In the genomic region with DNA sequence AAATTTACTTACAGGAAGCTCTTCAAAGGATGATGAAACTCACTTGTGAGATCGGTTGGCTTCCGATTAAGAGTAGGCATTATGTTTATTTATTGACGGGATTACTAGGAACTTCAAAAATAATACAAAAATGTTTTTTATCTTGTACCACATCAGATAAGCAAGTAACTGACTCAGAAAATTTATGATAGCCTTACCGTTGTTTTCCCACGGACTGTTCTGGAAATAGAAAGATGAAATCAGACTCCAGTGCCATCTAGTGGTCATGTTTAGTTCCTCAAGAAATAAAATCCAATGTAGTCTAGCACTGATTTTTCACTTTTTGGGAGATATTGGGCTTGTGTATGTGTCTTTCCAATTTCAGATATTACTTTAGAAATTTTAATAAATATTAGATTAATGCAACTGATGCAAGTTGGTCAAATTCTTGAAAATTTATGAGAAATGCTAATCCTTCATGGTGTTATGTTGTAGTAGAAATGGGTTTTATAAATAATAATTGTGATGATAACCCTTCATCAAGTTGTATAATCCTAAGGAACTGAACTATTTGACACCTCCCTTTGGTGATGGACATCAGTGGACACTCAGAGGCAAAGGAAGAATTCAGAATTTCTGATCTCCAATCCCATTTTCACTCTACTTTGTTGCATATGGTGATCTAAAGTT, we compare ENCODE assay signal across 1 cellular context.
TF ChIP-seq lines count a peak whose summit lies in the region.

No MANE protein-coding gene starts in this region.

TF ChIP-seq in GM23338, 12 proteins besides CTCF, POLR2A, EP300 and RAD21 (continued from another document):
- TF ChIP-seq, protein P1, sequence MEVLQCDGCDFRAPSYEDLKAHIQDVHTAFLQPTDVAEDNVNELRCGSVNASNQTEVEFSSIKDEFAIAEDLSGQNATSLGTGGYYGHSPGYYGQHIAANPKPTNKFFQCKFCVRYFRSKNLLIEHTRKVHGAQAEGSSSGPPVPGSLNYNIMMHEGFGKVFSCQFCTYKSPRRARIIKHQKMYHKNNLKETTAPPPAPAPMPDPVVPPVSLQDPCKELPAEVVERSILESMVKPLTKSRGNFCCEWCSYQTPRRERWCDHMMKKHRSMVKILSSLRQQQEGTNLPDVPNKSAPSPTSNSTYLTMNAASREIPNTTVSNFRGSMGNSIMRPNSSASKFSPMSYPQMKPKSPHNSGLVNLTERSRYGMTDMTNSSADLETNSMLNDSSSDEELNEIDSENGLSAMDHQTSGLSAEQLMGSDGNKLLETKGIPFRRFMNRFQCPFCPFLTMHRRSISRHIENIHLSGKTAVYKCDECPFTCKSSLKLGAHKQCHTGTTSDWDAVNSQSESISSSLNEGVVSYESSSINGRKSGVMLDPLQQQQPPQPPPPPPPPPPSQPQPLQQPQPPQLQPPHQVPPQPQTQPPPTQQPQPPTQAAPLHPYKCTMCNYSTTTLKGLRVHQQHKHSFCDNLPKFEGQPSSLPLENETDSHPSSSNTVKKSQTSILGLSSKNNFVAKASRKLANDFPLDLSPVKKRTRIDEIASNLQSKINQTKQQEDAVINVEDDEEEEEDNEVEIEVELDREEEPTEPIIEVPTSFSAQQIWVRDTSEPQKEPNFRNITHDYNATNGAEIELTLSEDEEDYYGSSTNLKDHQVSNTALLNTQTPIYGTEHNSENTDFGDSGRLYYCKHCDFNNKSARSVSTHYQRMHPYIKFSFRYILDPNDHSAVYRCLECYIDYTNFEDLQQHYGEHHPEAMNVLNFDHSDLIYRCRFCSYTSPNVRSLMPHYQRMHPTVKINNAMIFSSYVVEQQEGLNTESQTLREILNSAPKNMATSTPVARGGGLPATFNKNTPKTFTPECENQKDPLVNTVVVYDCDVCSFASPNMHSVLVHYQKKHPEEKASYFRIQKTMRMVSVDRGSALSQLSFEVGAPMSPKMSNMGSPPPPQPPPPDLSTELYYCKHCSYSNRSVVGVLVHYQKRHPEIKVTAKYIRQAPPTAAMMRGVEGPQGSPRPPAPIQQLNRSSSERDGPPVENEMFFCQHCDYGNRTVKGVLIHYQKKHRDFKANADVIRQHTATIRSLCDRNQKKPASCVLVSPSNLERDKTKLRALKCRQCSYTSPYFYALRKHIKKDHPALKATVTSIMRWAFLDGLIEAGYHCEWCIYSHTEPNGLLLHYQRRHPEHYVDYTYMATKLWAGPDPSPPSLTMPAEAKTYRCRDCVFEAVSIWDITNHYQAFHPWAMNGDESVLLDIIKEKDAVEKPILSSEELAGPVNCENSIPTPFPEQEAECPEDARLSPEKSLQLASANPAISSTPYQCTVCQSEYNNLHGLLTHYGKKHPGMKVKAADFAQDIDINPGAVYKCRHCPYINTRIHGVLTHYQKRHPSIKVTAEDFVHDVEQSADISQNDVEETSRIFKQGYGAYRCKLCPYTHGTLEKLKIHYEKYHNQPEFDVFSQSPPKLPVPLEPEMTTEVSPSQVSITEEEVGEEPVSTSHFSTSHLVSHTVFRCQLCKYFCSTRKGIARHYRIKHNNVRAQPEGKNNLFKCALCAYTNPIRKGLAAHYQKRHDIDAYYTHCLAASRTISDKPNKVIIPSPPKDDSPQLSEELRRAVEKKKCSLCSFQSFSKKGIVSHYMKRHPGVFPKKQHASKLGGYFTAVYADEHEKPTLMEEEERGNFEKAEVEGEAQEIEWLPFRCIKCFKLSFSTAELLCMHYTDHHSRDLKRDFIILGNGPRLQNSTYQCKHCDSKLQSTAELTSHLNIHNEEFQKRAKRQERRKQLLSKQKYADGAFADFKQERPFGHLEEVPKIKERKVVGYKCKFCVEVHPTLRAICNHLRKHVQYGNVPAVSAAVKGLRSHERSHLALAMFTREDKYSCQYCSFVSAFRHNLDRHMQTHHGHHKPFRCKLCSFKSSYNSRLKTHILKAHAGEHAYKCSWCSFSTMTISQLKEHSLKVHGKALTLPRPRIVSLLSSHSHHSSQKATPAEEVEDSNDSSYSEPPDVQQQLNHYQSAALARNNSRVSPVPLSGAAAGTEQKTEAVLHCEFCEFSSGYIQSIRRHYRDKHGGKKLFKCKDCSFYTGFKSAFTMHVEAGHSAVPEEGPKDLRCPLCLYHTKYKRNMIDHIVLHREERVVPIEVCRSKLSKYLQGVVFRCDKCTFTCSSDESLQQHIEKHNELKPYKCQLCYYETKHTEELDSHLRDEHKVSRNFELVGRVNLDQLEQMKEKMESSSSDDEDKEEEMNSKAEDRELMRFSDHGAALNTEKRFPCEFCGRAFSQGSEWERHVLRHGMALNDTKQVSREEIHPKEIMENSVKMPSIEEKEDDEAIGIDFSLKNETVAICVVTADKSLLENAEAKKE (CRISPR knock-in tag; IDR thresholded peaks at IDR 0.05): no peak
- TF ChIP-seq STAT1 (IDR thresholded peaks at IDR 0.05; ENCODE audit: unreplicated experiment) (no peak), POLR2AphosphoS5 (IDR thresholded peaks at IDR 0.05; ENCODE audit: low read depth) (no peak), EZH2phosphoT487 (IDR thresholded peaks at IDR 0.05; ENCODE audit: unreplicated experiment) (no peak), JUNB (IDR thresholded peaks at IDR 0.05; ENCODE audit: unreplicated experiment) (no peak)
- TF ChIP-seq, protein P2, sequence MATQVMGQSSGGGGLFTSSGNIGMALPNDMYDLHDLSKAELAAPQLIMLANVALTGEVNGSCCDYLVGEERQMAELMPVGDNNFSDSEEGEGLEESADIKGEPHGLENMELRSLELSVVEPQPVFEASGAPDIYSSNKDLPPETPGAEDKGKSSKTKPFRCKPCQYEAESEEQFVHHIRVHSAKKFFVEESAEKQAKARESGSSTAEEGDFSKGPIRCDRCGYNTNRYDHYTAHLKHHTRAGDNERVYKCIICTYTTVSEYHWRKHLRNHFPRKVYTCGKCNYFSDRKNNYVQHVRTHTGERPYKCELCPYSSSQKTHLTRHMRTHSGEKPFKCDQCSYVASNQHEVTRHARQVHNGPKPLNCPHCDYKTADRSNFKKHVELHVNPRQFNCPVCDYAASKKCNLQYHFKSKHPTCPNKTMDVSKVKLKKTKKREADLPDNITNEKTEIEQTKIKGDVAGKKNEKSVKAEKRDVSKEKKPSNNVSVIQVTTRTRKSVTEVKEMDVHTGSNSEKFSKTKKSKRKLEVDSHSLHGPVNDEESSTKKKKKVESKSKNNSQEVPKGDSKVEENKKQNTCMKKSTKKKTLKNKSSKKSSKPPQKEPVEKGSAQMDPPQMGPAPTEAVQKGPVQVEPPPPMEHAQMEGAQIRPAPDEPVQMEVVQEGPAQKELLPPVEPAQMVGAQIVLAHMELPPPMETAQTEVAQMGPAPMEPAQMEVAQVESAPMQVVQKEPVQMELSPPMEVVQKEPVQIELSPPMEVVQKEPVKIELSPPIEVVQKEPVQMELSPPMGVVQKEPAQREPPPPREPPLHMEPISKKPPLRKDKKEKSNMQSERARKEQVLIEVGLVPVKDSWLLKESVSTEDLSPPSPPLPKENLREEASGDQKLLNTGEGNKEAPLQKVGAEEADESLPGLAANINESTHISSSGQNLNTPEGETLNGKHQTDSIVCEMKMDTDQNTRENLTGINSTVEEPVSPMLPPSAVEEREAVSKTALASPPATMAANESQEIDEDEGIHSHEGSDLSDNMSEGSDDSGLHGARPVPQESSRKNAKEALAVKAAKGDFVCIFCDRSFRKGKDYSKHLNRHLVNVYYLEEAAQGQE (IDR thresholded peaks at IDR 0.05; ENCODE audit: unreplicated experiment): no peak
- TF ChIP-seq, protein P3, sequence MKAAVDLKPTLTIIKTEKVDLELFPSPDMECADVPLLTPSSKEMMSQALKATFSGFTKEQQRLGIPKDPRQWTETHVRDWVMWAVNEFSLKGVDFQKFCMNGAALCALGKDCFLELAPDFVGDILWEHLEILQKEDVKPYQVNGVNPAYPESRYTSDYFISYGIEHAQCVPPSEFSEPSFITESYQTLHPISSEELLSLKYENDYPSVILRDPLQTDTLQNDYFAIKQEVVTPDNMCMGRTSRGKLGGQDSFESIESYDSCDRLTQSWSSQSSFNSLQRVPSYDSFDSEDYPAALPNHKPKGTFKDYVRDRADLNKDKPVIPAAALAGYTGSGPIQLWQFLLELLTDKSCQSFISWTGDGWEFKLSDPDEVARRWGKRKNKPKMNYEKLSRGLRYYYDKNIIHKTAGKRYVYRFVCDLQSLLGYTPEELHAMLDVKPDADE (IDR thresholded peaks at IDR 0.05): no peak
